Comparison of ENCODE assay signal across 16 cellular contexts in the genomic region with DNA sequence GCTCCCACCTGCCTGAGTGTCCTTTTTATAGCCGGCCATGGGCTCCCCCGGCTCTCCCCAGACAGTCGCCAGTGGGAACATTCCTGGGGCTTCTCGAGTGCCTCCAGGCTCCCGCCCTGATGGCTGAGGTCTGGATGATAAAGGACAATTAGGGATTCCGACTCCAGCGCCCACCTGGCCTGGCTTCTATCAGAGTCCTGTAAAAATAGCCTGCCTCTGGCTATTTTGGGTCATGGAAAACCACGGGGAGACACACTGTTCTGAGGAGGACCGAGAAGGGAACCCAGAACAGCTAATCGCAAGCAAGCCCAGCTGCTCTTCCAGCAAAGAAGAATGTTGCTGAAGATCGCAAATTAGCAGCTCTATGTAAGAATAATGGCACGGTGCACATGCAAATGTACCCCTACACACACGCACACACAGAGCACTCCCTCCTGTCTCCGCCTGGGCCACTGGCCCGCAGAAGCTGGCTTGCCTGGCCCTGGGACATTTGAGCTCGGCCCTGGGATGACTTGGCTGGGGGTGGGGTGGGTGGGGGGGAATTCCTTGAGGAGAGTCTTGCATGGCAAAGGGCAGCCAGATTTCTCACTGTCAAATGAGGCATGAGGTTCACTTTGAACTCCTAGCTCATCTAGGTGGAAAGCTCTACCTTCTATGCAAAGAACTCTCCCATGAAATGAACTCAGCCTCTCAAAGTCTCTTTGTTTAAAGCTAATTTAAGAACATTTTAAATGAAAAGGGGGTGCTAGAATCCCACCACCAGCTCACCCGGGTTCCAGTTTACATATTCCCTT. TPM values are rescaled to one million over a fixed set of nuclear protein-coding genes. Genes with fewer than 3 reads are reported as not detected.
A peak's percentile ranks its signal among the peaks of the same experiment; 100 is the strongest.
DNase-seq lines count a peak whose midpoint lies in the region; ATAC-seq and TF ChIP-seq lines count a peak whose summit lies in the region.
"Had no signal": no experiment of that assay in that cellular context is flagged by ENCODE, and none has a peak within 500 bp of the region (broad histone marks: within the 10 kb centered on the region; RNA-seq: fewer than 3 reads in every experiment).

No MANE protein-coding gene starts in this region.

- no peaks in the 10 kb centered on the region for H3K27me3 ChIP-seq in transverse colon
- H3K27me3 ChIP-seq: right lobe of liver had no signal

- peak; percentile 68 for TF ChIP-seq EP300 in transverse colon (IDR thresholded peaks at IDR 0.05; ENCODE audit: low read depth)

- H3K4me1 ChIP-seq in transverse colon = peaks cover 0 to 15% (median 3%) of the 10 kb centered on the region in 4 donors

- CTCF ChIA-PET in MCF 10A (lab: Yijun Ruan, JAX) = interaction anchor here (0.6 to 1.1 kb wide), 4 partner anchors 27 to 127 kb away, joined by 3 to 4 read pairs (median 3); no protein-coding TSS in a partner anchor

- H3K4me1 Mint-ChIP-seq in memory B cell = peaks cover 42% of the 10 kb centered on the region
- no peaks in the 10 kb centered on the region for H3K4me1 Mint-ChIP-seq in MCF 10A (ENCODE audit: insufficient read depth, unreplicated experiment)

- ATAC-seq in HG03439 (IDR thresholded peaks at IDR 0.05; ENCODE audit: unreplicated experiment) (peak; percentile 47), memory B cell (ENCODE audit: low read depth) (peak; percentile 71), HG03108 (IDR thresholded peaks at IDR 0.05; ENCODE audit: unreplicated experiment) (no peak)
- ATAC-seq: right lobe of liver had no signal

- no peaks in the 10 kb centered on the region for H3K9me3 ChIP-seq in transverse colon
- H3K9me3 ChIP-seq: right lobe of liver had no signal

- no peak for TF ChIP-seq POLR2A in transverse colon (IDR thresholded peaks at IDR 0.05)

- H3K27ac Mint-ChIP-seq in memory B cell (no peak overlapping the region), MCF 10A (ENCODE audit: low read depth, unreplicated experiment) (no peak overlapping the region)

- H3K9me3 Mint-ChIP-seq in memory B cell (no peaks in the 10 kb centered on the region), MCF 10A (ENCODE audit: unreplicated experiment) (no peaks in the 10 kb centered on the region)

- in situ Hi-C loops in transverse colon (cut with MboI; ENCODE audit: low pct_ligation_motif_present in 1 of 4, low pct_unique_long_range_greater_than_20kb in 1 of 4, low sequenced_read_pairs in 3 of 4) = no loop called here

- WGBS in transverse colon (ENCODE audit: low coverage in 1 of 2), 2 donors = 42 to 55% methylated on average over 6 to 17 of the region's 17 CpGs

- H3K4me3 Mint-ChIP-seq in memory B cell (peak overlapping the region; percentile 11), MCF 10A (ENCODE audit: unreplicated experiment) (no peak overlapping the region)

- peaks cover 4% of the 10 kb centered on the region for H3K27me3 Mint-ChIP-seq in memory B cell
- H3K27me3 Mint-ChIP-seq in MCF 10A (ENCODE audit: insufficient read depth, unreplicated experiment) = peaks cover 84% of the 10 kb centered on the region

- no peak overlapping the region for H3K4me3 ChIP-seq in transverse colon
- H3K4me3 ChIP-seq: right lobe of liver had no signal

- TF ChIP-seq CTCF in transverse colon (IDR thresholded peaks at IDR 0.05) (no peak), MCF 10A (IDR thresholded peaks at IDR 0.05; ENCODE audit: unreplicated experiment) (no peak)

- no peaks in the 10 kb centered on the region for H3K36me3 Mint-ChIP-seq in memory B cell
- no peaks in the 10 kb centered on the region for H3K36me3 Mint-ChIP-seq in MCF 10A (ENCODE audit: insufficient read depth, unreplicated experiment)

- peak; percentile 45 for DNase-seq in cerebellum (ENCODE audit: low spot score)
- DNase-seq in memory B cell (ENCODE audit: low spot score in 2 of 2) = no peak
- DNase-seq in transverse colon = no peak
- no peak for DNase-seq in MCF 10A (ENCODE audit: unreplicated experiment)
- DNase-seq in activated CD4-positive, alpha-beta T cell treated with anti-CD3 and anti-CD28 coated beads for 48 hours = no peak
- DNase-seq: activated CD4-positive, CD25-positive, alpha-beta regulatory T cell treated with anti-CD3 and anti-CD28 coated beads, Interleukin-2, amount 50 U/mL, for 72 hours; activated T-cell treated with anti-CD3 and anti-CD28 coated beads, Interleukin-2, amount 50 U/mL, for 48 hours; HCEC 1CT; hypothalamus; NCI-H2107; SW 1271 had no signal

- no TSS peak for BruUV-seq in MCF 10A (replicated peaks; lab: Mats Ljungman, UMichigan)

- H3K36me3 ChIP-seq in transverse colon = no peaks in the 10 kb centered on the region
- H3K36me3 ChIP-seq: right lobe of liver had no signal

- intact Hi-C loops in transverse colon (cut with DNase I; ENCODE audit: low total_unique reads) = no loop called here
- intact Hi-C loops in MCF 10A (cut with micrococcal nuclease) = no loop called here

- POLR2A ChIA-PET in MCF 10A (lab: Yijun Ruan, JAX) = interaction anchor here (0.6 kb wide), 1 partner anchor 63 kb away, joined by 4 read pairs; no protein-coding TSS in a partner anchor

- peak overlapping the region in 3 of 4 donors; percentile 42 to 62 (median 59) for H3K27ac ChIP-seq in transverse colon
- H3K27ac ChIP-seq: KMS-11, right lobe of liver had no signal

RNA-seq across cellular contexts. Expression of a gene that starts 55.3 kb away (rescaled TPM):
- total RNA-seq in cerebellum (not detected), transverse colon (under 1 TPM in 1 of 4 donors, not detected in 3; 0.14 TPM), MCF 10A (2022) (not detected in 2 replicates)
- total RNA-seq: temporal lobe had no signal
